In genomic region chr5:108381955-108382783, GRCh38 we compare ENCODE assay signal across 8 cellular contexts. TPM values are rescaled to one million over a fixed set of nuclear protein-coding genes. Genes with fewer than 3 reads are reported as not detected.
DNase-seq lines count a peak whose midpoint lies in the region; ATAC-seq and TF ChIP-seq lines count a peak whose summit lies in the region.

Gene FBXL17, minus strand, starts transcription at chr5:108382098.

- peak within 1 kb of the TSS; percentile 99 for H3K27ac Mint-ChIP-seq in CD8-positive, alpha-beta T cell
- H3K27ac Mint-ChIP-seq in effector memory CD8-positive, alpha-beta T cell = peak within 1 kb of the TSS; percentile 90 to 97

- intact Hi-C loops in CD8-positive, alpha-beta T cell (cut with DNase I, micrococcal nuclease) = loop anchor here (1.0 to 5.0 kb wide), 6 partner anchors 345 to 1540 kb away; partner anchors contain the start of gene MAN2A1 (in 1 of the 2)

- no peaks in the 10 kb centered on the region for H3K27me3 ChIP-seq in CD8-positive, alpha-beta T cell (ENCODE audit: insufficient read depth, low read length)

- peak within 1 kb of the TSS; percentile 94 for H3K4me3 Mint-ChIP-seq in CD8-positive, alpha-beta T cell
- peak within 1 kb of the TSS; percentile 74 to 86 for H3K4me3 Mint-ChIP-seq in effector memory CD8-positive, alpha-beta T cell

- TF ChIP-seq CTCF in CD8-positive, alpha-beta T cell (IDR thresholded peaks at IDR 0.05) = no peak

- H3K36me3 ChIP-seq in CD8-positive, alpha-beta T cell (ENCODE audit: insufficient read depth, low read length) = no peaks in the 10 kb centered on the region

- peaks cover 11% of the 10 kb centered on the region for H3K4me1 ChIP-seq in CD8-positive, alpha-beta T cell (ENCODE audit: insufficient read depth, low read length)

- CTCF ChIA-PET in CD8-positive, alpha-beta T cell (lab: Charles Lee) = interaction anchor here (1.3 to 2.0 kb wide), 2 partner anchors 15 to 122 kb away, joined by 4 to 6 read pairs; no protein-coding TSS in a partner anchor

- no peaks in the 10 kb centered on the region for H3K9me3 ChIP-seq in CD8-positive, alpha-beta T cell (ENCODE audit: low read length)

- H3K4me1 Mint-ChIP-seq in CD8-positive, alpha-beta T cell (ENCODE audit: low read depth) = peaks cover 36% of the 10 kb centered on the region
- peaks cover 22 to 38% of the 10 kb centered on the region in 2 donors for H3K4me1 Mint-ChIP-seq in effector memory CD8-positive, alpha-beta T cell (ENCODE audit: low read depth in 2 of 2)

- peak; percentile 75 for ATAC-seq in CD8-positive, alpha-beta T cell
- ATAC-seq in GM19463 (IDR thresholded peaks at IDR 0.05; ENCODE audit: unreplicated experiment) = peak; percentile 64
- peak; percentile 76 for ATAC-seq in effector memory CD8-positive, alpha-beta T cell (replicated peaks)

- peaks cover 12% of the 10 kb centered on the region for H3K36me3 Mint-ChIP-seq in CD8-positive, alpha-beta T cell
- peaks cover 26% of the 10 kb centered on the region for H3K36me3 Mint-ChIP-seq in effector memory CD8-positive, alpha-beta T cell (ENCODE audit: insufficient read depth)

- H3K9me3 Mint-ChIP-seq in CD8-positive, alpha-beta T cell = no peaks in the 10 kb centered on the region
- peaks cover 1 to 4% of the 10 kb centered on the region in 2 donors for H3K9me3 Mint-ChIP-seq in effector memory CD8-positive, alpha-beta T cell

- peak within 1 kb of the TSS; percentile 84 for H3K27ac ChIP-seq in CD8-positive, alpha-beta T cell (ENCODE audit: low read depth, low read length)

- DNase-seq in CD8-positive, alpha-beta T cell = peak; percentile 83 to 95 (median 88)
- DNase-seq in HPDE6-E6E7 (ENCODE audit: extremely low spot score) (peak; percentile 76), medulla oblongata (ENCODE audit: extremely low spot score) (peak; percentile 94)
- DNase-seq in NK-92 treated with Interleukin-12 subunit alpha and Interleukin-12 subunit beta, amount 100 ng/mL, for 24 hours (lab: John Stamatoyannopoulos, UW) = peak; percentile 92
- peak; percentile 94 for DNase-seq in activated CD8-positive, alpha-beta memory T cell treated with anti-CD3 and anti-CD28 coated beads for 24 hours
- peak; percentile 87 to 90 (median 88) for DNase-seq in effector memory CD8-positive, alpha-beta T cell
- DNase-seq in stimulated activated CD8-positive, alpha-beta memory T cell treated with anti-CD3 and anti-CD28 coated beads, Interleukin-12 subunit alpha, Interleukin-12 subunit beta, amount 100 ng/mL, for 24 hours (ENCODE audit: extremely low read depth) = peak; percentile 83

- POLR2A ChIA-PET in CD8-positive, alpha-beta T cell (lab: Charles Lee) = interaction anchor here (0.5 to 1.8 kb wide), 9 partner anchors 8 to 1308 kb away, joined by 3 to 14 read pairs (median 4); partner anchors contain the start of genes MAN2A1 and PJA2

- no peaks in the 10 kb centered on the region for H3K27me3 Mint-ChIP-seq in CD8-positive, alpha-beta T cell (ENCODE audit: low read depth)
- H3K27me3 Mint-ChIP-seq in effector memory CD8-positive, alpha-beta T cell = no peaks in the 10 kb centered on the region

- H3K4me3 ChIP-seq in CD8-positive, alpha-beta T cell (ENCODE audit: low read depth, low read length) = peak within 1 kb of the TSS; percentile 63

RNA-seq across cellular contexts. Expression of gene FBXL17, which starts in this region (rescaled TPM):
- 10 to 100 TPM; 13.5 to 17.9 TPM for total RNA-seq in CD8-positive, alpha-beta T cell

Comparison
In these comparisons a context has a peak if more than half of its experiments do, and no peak if none do; other contexts are left out.
1. Peak in every context shown above with its lines: DNase-seq, ATAC-seq, H3K4me3 ChIP-seq and H3K27ac ChIP-seq.